Comparison of ENCODE assay signal across 8 cellular contexts in the genomic region with DNA sequence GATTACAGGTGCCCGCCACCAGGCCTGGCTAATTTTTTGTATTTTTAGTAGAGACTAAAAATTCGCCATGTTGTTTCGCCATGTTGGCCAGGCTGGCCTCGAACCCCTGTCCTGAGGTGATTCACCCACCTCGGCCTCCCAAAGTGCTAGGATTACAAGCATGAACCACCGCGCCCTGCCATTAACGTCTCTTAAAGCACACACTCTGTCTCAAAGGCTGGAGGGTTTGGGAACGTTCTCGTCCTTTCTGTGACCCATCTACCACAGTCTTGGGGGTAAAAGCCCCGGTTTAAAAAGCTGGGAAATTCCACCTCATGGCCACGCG. TPM values are rescaled to one million over a fixed set of nuclear protein-coding genes. Genes with fewer than 3 reads are reported as not detected.
A peak's percentile ranks its signal among the peaks of the same experiment; 100 is the strongest.
DNase-seq lines count a peak whose midpoint lies in the region; ATAC-seq and TF ChIP-seq lines count a peak whose summit lies in the region.

No MANE protein-coding gene starts in this region.

- BruUV-seq in PC-3 (replicated peaks; lab: Mats Ljungman, UMichigan), result TSS peak; percentile 93

- no peaks in the 10 kb centered on the region for H3K79me2 ChIP-seq in PC-3 (ENCODE audit: low read length)

- H3K9me3 ChIP-seq in PC-3 (ENCODE audit: low read length), result no peaks in the 10 kb centered on the region
- H3K9me3 ChIP-seq in neutrophil, result no peaks in the 10 kb centered on the region

- no peaks in the 10 kb centered on the region for H4K20me1 ChIP-seq in PC-3 (ENCODE audit: low read length)

- POLR2A ChIA-PET in PC-3 (lab: Charles Lee; ENCODE audit: unreplicated experiment), result no interaction called here

- H3K4me1 Mint-ChIP-seq in effector memory CD8-positive, alpha-beta T cell (ENCODE audit: low read depth in 2 of 2), result peaks cover 5 to 8% of the 10 kb centered on the region in 2 donors

- peak overlapping the region; percentile 84 to 85 for H3K4me3 Mint-ChIP-seq in effector memory CD8-positive, alpha-beta T cell

- peak overlapping the region; percentile 78 for H3K4me2 ChIP-seq in PC-3 (ENCODE audit: low read length)

- peak overlapping the region; percentile 62 to 81 for H3K27ac Mint-ChIP-seq in effector memory CD8-positive, alpha-beta T cell

- ATAC-seq in PC-3 (no peak), HG02885 (IDR thresholded peaks at IDR 0.05; ENCODE audit: poor library complexity, unreplicated experiment) (no peak)
- no peak for ATAC-seq in effector memory CD8-positive, alpha-beta T cell (replicated peaks)

- H3K9me2 ChIP-seq in PC-3 (replicated peaks; ENCODE audit: low read length), result no peaks in the 10 kb centered on the region

- DNase-seq in PC-3 (no peak), NCI-H524 (lab: John Stamatoyannopoulos, UW) (no peak), NCI-H2107 (lab: John Stamatoyannopoulos, UW) (no peak), NCI-H128 (lab: John Stamatoyannopoulos, UW; ENCODE audit: unreplicated experiment) (no peak)
- no peak for DNase-seq in effector memory CD8-positive, alpha-beta T cell

- intact Hi-C loops in PC-3 (cut with micrococcal nuclease), result no loop called here

- peak overlapping the region; percentile 87 for H2AFZ ChIP-seq in PC-3 (ENCODE audit: low read length)

- no peaks in the 10 kb centered on the region for H3K36me3 ChIP-seq in PC-3 (ENCODE audit: low read depth, low read length)
- no peaks in the 10 kb centered on the region for H3K36me3 ChIP-seq in neutrophil

- peak overlapping the region; percentile 48 for H3K4me3 ChIP-seq in PC-3 (ENCODE audit: low read length)
- H3K4me3 ChIP-seq in neutrophil (ENCODE audit: low read depth in 1 of 2, low read length in 1 of 2), result peak overlapping the region; percentile 55 to 62

- no peaks in the 10 kb centered on the region for H3F3A ChIP-seq in PC-3 (ENCODE audit: low read length, unreplicated experiment)

- H3K9me3 Mint-ChIP-seq in effector memory CD8-positive, alpha-beta T cell, result no peaks in the 10 kb centered on the region

- TF ChIP-seq CTCF in C4-2B (conservative IDR thresholded peaks at IDR 0.05) (no peak), PC-3 (conservative IDR thresholded peaks at IDR 0.05; ENCODE audit: low read depth, low read length) (no peak), neutrophil (IDR thresholded peaks at IDR 0.05) (no peak)

- CTCF ChIA-PET in PC-3 (lab: Charles Lee), result no interaction called here

- peaks cover 0 to 7% of the 10 kb centered on the region in 2 donors for H3K27me3 Mint-ChIP-seq in effector memory CD8-positive, alpha-beta T cell

- H3K4me1 ChIP-seq in PC-3 (ENCODE audit: insufficient read depth, low read length) (peaks cover 18% of the 10 kb centered on the region), neutrophil (ENCODE audit: control insufficient read depth in 1 of 2, insufficient read depth in 1 of 2, low read depth in 1 of 2, low read length in 1 of 2) (peaks cover 13 to 15% of the 10 kb centered on the region in 2 experiments)

- H3K36me3 Mint-ChIP-seq in effector memory CD8-positive, alpha-beta T cell (ENCODE audit: insufficient read depth), result peaks cover 3% of the 10 kb centered on the region

- H3K27ac ChIP-seq in C4-2B, result peak overlapping the region; percentile 81
- peak overlapping the region; percentile 60 for H3K27ac ChIP-seq in PC-3 (ENCODE audit: low read length)
- peak overlapping the region; percentile 73 for H3K27ac ChIP-seq in neutrophil

- H3K9ac ChIP-seq in PC-3 (ENCODE audit: low read length), result peak overlapping the region; percentile 47

- H3K27me3 ChIP-seq in PC-3 (ENCODE audit: low read length), result no peaks in the 10 kb centered on the region
- peaks cover 3% of the 10 kb centered on the region for H3K27me3 ChIP-seq in neutrophil

RNA-seq across cellular contexts. Expression of gene ARID1B, which starts 57.8 kb away (rescaled TPM):
- 24.1 and 24.2 TPM in 2 replicates for total RNA-seq in PC-3 (2014; rRNA removed)
